14 cellular contexts compared by ENCODE assay signal in the genomic region with DNA sequence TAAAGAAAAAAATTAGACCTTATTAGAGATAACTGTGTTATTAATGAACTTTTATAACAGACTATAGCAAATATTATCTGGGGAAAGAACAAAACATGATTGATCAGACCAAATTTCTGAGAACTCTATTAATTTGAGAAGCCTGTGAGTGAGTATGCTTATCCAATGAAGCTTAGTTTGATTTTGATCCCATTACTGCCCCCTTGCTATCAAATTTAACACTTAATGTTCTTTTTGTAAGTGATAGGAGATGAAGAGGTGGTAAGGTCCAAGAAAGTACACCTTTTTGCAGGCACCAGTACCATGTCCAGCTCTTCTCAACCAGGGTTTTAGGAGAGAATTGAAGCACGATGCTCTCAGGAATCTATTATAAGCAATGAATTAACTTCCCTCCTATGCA. TPM values are rescaled to one million over a fixed set of nuclear protein-coding genes. Genes with fewer than 3 reads are reported as not detected.
DNase-seq lines count a peak whose midpoint lies in the region; ATAC-seq and TF ChIP-seq lines count a peak whose summit lies in the region.
"Had no signal": no experiment of that assay in that cellular context is flagged by ENCODE, and none has a peak within 500 bp of the region (broad histone marks: within the 10 kb centered on the region; RNA-seq: fewer than 3 reads in every experiment).

No MANE protein-coding gene starts in this region.

- CTCF ChIA-PET in MCF 10A (lab: Yijun Ruan, JAX), result interaction anchor here (0.6 to 1.1 kb wide), 3 partner anchors 14 to 52 kb away, joined by 3 to 4 read pairs (median 4); no protein-coding TSS in a partner anchor
- CTCF ChIA-PET in mammary epithelial cell (lab: Charles Lee; ENCODE audit: low non-redundant PET), result interaction anchor here (0.6 kb wide), 2 partner anchors 49 to 375 kb away, joined by 3 to 4 read pairs; no protein-coding TSS in a partner anchor
- CTCF ChIA-PET in OCI-LY7 (lab: Charles Lee; ENCODE audit: unreplicated experiment), result no interaction called here

- no peak overlapping the region for H3K4me3 Mint-ChIP-seq in MCF 10A (ENCODE audit: unreplicated experiment)
- no peak overlapping the region for H3K4me3 Mint-ChIP-seq in endodermal cell
- H3K4me3 Mint-ChIP-seq in type B pancreatic cell, result no peak overlapping the region

- WGBS in mammary epithelial cell (ENCODE audit: low coverage, missing lambda C conversion rate), result 100% methylated on average over 1 of the region's 1 CpG
- WGBS in endodermal cell (ENCODE audit: insufficient coverage in 1 of 2, insufficient read length in 1 of 2), 2 experiments, result 92% methylated on average over 1 of the region's 1 CpG; no CpG with 5 or more reads in 1 of the 2 experiments

- H3K79me2 ChIP-seq in mammary epithelial cell (ENCODE audit: insufficient read depth, low read length) (no peaks in the 10 kb centered on the region), OCI-LY7 (ENCODE audit: insufficient read depth, low read depth, low read length) (no peaks in the 10 kb centered on the region)

- no peak overlapping the region for H3K27ac ChIP-seq in mammary epithelial cell (ENCODE audit: insufficient read depth, low read depth, low read length)
- H3K27ac ChIP-seq in OCI-LY7 (ENCODE audit: low read depth, low read length, poor library complexity, severe bottlenecking), result no peak overlapping the region
- no peak overlapping the region for H3K27ac ChIP-seq in endodermal cell (ENCODE audit: low read depth, low read length)
- H3K27ac ChIP-seq: left lung had no signal

- H3K9me3 Mint-ChIP-seq in MCF 10A (ENCODE audit: unreplicated experiment), result no peaks in the 10 kb centered on the region
- H3K9me3 Mint-ChIP-seq in endodermal cell, result no peaks in the 10 kb centered on the region
- no peaks in the 10 kb centered on the region for H3K9me3 Mint-ChIP-seq in type B pancreatic cell

- H3K4me1 ChIP-seq in mammary epithelial cell (ENCODE audit: insufficient read depth, low read length), result peaks cover 33% of the 10 kb centered on the region
- H3K4me1 ChIP-seq in OCI-LY7 (ENCODE audit: insufficient read depth, low read length, poor library complexity, severe bottlenecking), result no peaks in the 10 kb centered on the region
- H3K4me1 ChIP-seq in endodermal cell (ENCODE audit: control insufficient read depth, insufficient read depth, low read length), result no peaks in the 10 kb centered on the region
- H3K4me1 ChIP-seq: left lung had no signal

- intact Hi-C loops in MCF 10A (cut with micrococcal nuclease), result no loop called here
- intact Hi-C loops in mammary epithelial cell (cut with micrococcal nuclease), result loop anchor here (10.0 kb wide), 1 partner anchor 519 kb away; a partner anchor contains a TSS
- intact Hi-C loops in OCI-LY7 (cut with micrococcal nuclease; ENCODE audit: unreplicated experiment), result no loop called here

- H3K27me3 Mint-ChIP-seq in MCF 10A (ENCODE audit: insufficient read depth, unreplicated experiment), result no peaks in the 10 kb centered on the region
- peaks cover 69% of the 10 kb centered on the region for H3K27me3 Mint-ChIP-seq in endodermal cell (ENCODE audit: insufficient read depth)
- H3K27me3 Mint-ChIP-seq in type B pancreatic cell, result peaks cover 37% of the 10 kb centered on the region

- H3K4me1 Mint-ChIP-seq in MCF 10A (ENCODE audit: insufficient read depth, unreplicated experiment) (peaks cover 21% of the 10 kb centered on the region), endodermal cell (peaks cover 2% of the 10 kb centered on the region), type B pancreatic cell (ENCODE audit: unreplicated experiment) (no peaks in the 10 kb centered on the region)

- peak; percentile 12 for TF ChIP-seq CTCF in MCF 10A (IDR thresholded peaks at IDR 0.05; ENCODE audit: unreplicated experiment)
- peak in 1 of 2 donors; percentile 4 for TF ChIP-seq CTCF in mammary epithelial cell (conservative IDR thresholded peaks at IDR 0.05 in 1 of 2, IDR thresholded peaks at IDR 0.05 in 1 of 2; ENCODE audit: extremely low read depth in 1 of 2, insufficient read depth in 1 of 2, low read depth in 1 of 2, low read length in 2 of 2)
- peak; percentile 69 for TF ChIP-seq CTCF in OCI-LY7 (conservative IDR thresholded peaks at IDR 0.05; ENCODE audit: low read length)
- TF ChIP-seq CTCF in endodermal cell (conservative IDR thresholded peaks at IDR 0.05), result peak; percentile 34
- peak; percentile 27 for TF ChIP-seq CTCF in type B pancreatic cell (conservative IDR thresholded peaks at IDR 0.05)

- H3K27ac Mint-ChIP-seq in MCF 10A (ENCODE audit: low read depth, unreplicated experiment) (no peak overlapping the region), endodermal cell (no peak overlapping the region), type B pancreatic cell (no peak overlapping the region)

- ATAC-seq in GM19397 (IDR thresholded peaks at IDR 0.05; ENCODE audit: unreplicated experiment), result no peak
- ATAC-seq: left lung had no signal

- H4K20me1 ChIP-seq in mammary epithelial cell (ENCODE audit: insufficient read depth, low read length) (no peaks in the 10 kb centered on the region), OCI-LY7 (ENCODE audit: insufficient read depth, low read length) (no peaks in the 10 kb centered on the region)

- POLR2A ChIA-PET in MCF 10A (lab: Yijun Ruan, JAX), result no interaction called here
- POLR2A ChIA-PET in OCI-LY7 (lab: Charles Lee), result interaction anchor here (0.8 kb wide), 1 partner anchor 27 kb away, joined by 3 read pairs; no protein-coding TSS in a partner anchor

- H3K36me3 ChIP-seq in mammary epithelial cell (ENCODE audit: insufficient read depth, low read length) (no peaks in the 10 kb centered on the region), OCI-LY7 (ENCODE audit: insufficient read depth, low read length) (no peaks in the 10 kb centered on the region), endodermal cell (ENCODE audit: control insufficient read depth, insufficient read depth, low read length) (no peaks in the 10 kb centered on the region)
- H3K36me3 ChIP-seq: left lung had no signal

- H2AFZ ChIP-seq in mammary epithelial cell (ENCODE audit: low read depth, low read length), result no peak overlapping the region
- no peak overlapping the region for H2AFZ ChIP-seq in OCI-LY7 (ENCODE audit: low read length)

- H3K9me3 ChIP-seq in mammary epithelial cell (replicated peaks; ENCODE audit: insufficient read depth, low read length) (no peaks in the 10 kb centered on the region), OCI-LY7 (ENCODE audit: low read length) (no peaks in the 10 kb centered on the region), endodermal cell (ENCODE audit: control insufficient read depth, low read length) (no peaks in the 10 kb centered on the region)

- DNase-seq in MCF 10A (ENCODE audit: unreplicated experiment) (peak; percentile 18), mammary epithelial cell (no peak), OCI-LY7 (ENCODE audit: low spot score) (peak; percentile 10), endodermal cell (no peak), type B pancreatic cell (ENCODE audit: extremely low spot score, unreplicated experiment) (no peak), HUDEP-2 (lab: John Stamatoyannopoulos, UW; ENCODE audit: unreplicated experiment in 76 of 76) (no peak), NCI-H2227 (lab: John Stamatoyannopoulos, UW; ENCODE audit: unreplicated experiment) (no peak)
- DNase-seq: activated CD4-positive, alpha-beta T cell treated with anti-CD3 and anti-CD28 coated beads for 48 hours; activated effector memory CD4-positive, alpha-beta T cell treated with anti-CD3 and anti-CD28 coated beads, Interleukin-2, amount 50 U/mL, for 16 hours; amniotic stem cell; KG1; left lung; NCI-H226 had no signal

- BruUV-seq in MCF 10A (replicated peaks; lab: Mats Ljungman, UMichigan), result no TSS peak
- no TSS peak for BruUV-seq in mammary epithelial cell (replicated peaks; lab: Mats Ljungman, UMichigan)
- BruUV-seq in OCI-LY7 (replicated peaks; lab: Mats Ljungman, UMichigan), result no TSS peak

- H3K27me3 ChIP-seq in mammary epithelial cell (ENCODE audit: insufficient read depth, low read length) (no peaks in the 10 kb centered on the region), endodermal cell (ENCODE audit: control insufficient read depth, insufficient read depth, low read length, poor library complexity, severe bottlenecking) (peaks cover 46% of the 10 kb centered on the region)
- H3K27me3 ChIP-seq: left lung had no signal

- dilution Hi-C loops in mammary epithelial cell (cut with HindIII; ENCODE audit: low sequenced_read_pairs), result no loop called here

- no peak overlapping the region for H3K9ac ChIP-seq in mammary epithelial cell (ENCODE audit: insufficient read depth, low read length)
- no peak overlapping the region for H3K9ac ChIP-seq in endodermal cell (ENCODE audit: extremely low read depth, low read length, poor library complexity, severe bottlenecking)

- in situ Hi-C loops in mammary epithelial cell (cut with MboI; ENCODE audit: low sequenced_read_pairs in 2 of 2), result loop anchor here in 1 of 2 donors (10.0 kb wide), 1 partner anchor 169 kb away; no protein-coding TSS in a partner anchor

- H3K4me2 ChIP-seq in mammary epithelial cell (ENCODE audit: insufficient read depth, low read depth, low read length) (no peak overlapping the region), OCI-LY7 (ENCODE audit: low read length) (no peak overlapping the region)

- H3K9me2 ChIP-seq in OCI-LY7 (ENCODE audit: insufficient read depth, low read length), result no peaks in the 10 kb centered on the region

- H3K36me3 Mint-ChIP-seq in MCF 10A (ENCODE audit: insufficient read depth, unreplicated experiment), result no peaks in the 10 kb centered on the region
- H3K36me3 Mint-ChIP-seq in endodermal cell (ENCODE audit: low read depth), result no peaks in the 10 kb centered on the region
- no peaks in the 10 kb centered on the region for H3K36me3 Mint-ChIP-seq in type B pancreatic cell

- H3K4me3 ChIP-seq in mammary epithelial cell (replicated peaks in 1 of 3; ENCODE audit: insufficient read depth in 1 of 3, low read depth in 2 of 3, low read length in 3 of 3) (no peak overlapping the region), OCI-LY7 (ENCODE audit: low read depth, low read length, poor library complexity, severe bottlenecking) (no peak overlapping the region), endodermal cell (ENCODE audit: low read length) (no peak overlapping the region)
- H3K4me3 ChIP-seq: left lung had no signal

RNA-seq across cellular contexts. Expression of a gene that starts 49.9 kb away (rescaled TPM):
- total RNA-seq in MCF 10A (2022) (1.3 and 2.9 TPM in 2 replicates), mammary epithelial cell (10 to 100 TPM; 10.1 to 13.0 TPM), OCI-LY7 (2022) (not detected in 2 replicates), endodermal cell (under 1 TPM in 1 of 2 donors, not detected in 1; 0.31 TPM), type B pancreatic cell (ENCODE audit: low replicate concordance) (0.38 and 0.63 TPM in 2 replicates)
- 7.1 TPM for polyA plus RNA-seq in mammary epithelial cell
- 16.6 TPM for polyA minus RNA-seq in mammary epithelial cell
- total RNA-seq in OCI-LY7 (2014; rRNA removed; shearing (Covaris generic)), result not detected in 2 replicates
- polyA plus RNA-seq in endodermal cell (2013, experiment 1 of 2), result 0.21 TPM
- 0.21 TPM for polyA plus RNA-seq in endodermal cell (2013, experiment 2 of 2)

Comparison
In these comparisons a context has a peak if more than half of its experiments do, and no peak if none do; other contexts are left out.
1. DNase-seq: peak in MCF 10A (single experiment) and OCI-LY7 (single experiment); none in mammary epithelial cell (single experiment), endodermal cell (single experiment), type B pancreatic cell (single experiment), HUDEP-2 (0 of 76) and NCI-H2227 (single experiment).